Comparison of ENCODE assay signal across 1 cellular context in genomic region chr1:155139895-155140629, GRCh38.
TF ChIP-seq lines count a peak whose summit lies in the region.

TSS of gene DPM3 (minus strand) at chr1:155140531. CDS start at chr1:155140240, 291 bp downstream.

TF ChIP-seq in WTC11, 78 proteins besides CTCF, POLR2A, EP300 and RAD21 (continued from another document):
- TF ChIP-seq AR (CRISPR knock-in tag; IDR thresholded peaks at IDR 0.05) = no peak
- TF ChIP-seq SP1 (CRISPR knock-in tag; conservative IDR thresholded peaks at IDR 0.05) = peak; percentile 18; the same call in 1 of the 2 replicates
